10 cellular contexts compared by ENCODE assay signal in the genomic region with DNA sequence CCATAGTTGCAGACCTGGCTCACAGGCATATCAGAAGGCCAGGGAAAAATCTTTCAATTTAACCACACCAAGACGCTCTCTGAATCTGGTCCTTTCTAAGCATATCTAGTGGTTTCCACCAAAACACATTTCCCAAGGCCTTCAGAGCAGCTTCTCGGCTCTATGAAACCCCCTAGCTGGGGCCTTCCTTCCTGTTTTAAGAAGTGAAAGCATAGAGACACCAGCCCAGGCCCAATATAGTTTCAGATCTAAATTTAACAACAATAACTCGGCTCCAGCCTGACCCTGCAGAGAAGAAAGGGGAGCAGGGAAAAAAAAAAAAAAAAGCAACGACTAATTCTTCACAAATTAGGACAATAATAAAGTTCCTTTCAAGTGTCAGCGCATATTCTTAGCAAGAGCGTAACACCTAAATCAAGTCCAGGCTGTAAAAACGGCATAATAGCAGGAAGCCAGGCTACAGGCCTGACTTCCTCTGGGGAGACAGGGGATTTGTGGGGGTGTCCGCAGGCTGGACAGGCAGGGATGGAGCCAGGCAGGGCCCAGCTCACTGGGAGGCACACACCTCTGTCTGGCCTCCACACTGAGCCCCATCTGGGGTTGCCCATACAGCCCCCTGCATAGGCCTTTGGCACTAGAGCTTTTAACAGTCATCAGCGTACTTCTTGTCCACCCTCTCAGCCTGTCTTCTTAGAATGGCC.
DNase-seq lines count a peak whose midpoint lies in the region; ATAC-seq and TF ChIP-seq lines count a peak whose summit lies in the region.
"Had no signal": no experiment of that assay in that cellular context is flagged by ENCODE, and none has a peak within 500 bp of the region (broad histone marks: within the 10 kb centered on the region; RNA-seq: fewer than 3 reads in every experiment).

No MANE protein-coding gene starts in this region.

- H3K36me3 ChIP-seq in left ventricle myocardium inferior (no peaks in the 10 kb centered on the region), testis (ENCODE audit: low read depth, missing control alignments) (no peaks in the 10 kb centered on the region)
- no peaks in the 10 kb centered on the region for H3K36me3 ChIP-seq in CD8-positive, alpha-beta memory T cell (ENCODE audit: insufficient read depth, low read length)

- peak; percentile 90 for ATAC-seq in GM21381 (IDR thresholded peaks at IDR 0.05; ENCODE audit: unreplicated experiment)
- ATAC-seq in HG03571 (IDR thresholded peaks at IDR 0.05; ENCODE audit: unreplicated experiment): peak; percentile 76

- POLR2A ChIA-PET in CD8-positive, alpha-beta memory T cell (lab: Charles Lee): no interaction called here

- DNase-seq in GDM1 (lab: John Stamatoyannopoulos, UW): peak; percentile 18
- DNase-seq in left ventricle myocardium inferior: peak; percentile 21
- no peak for DNase-seq in NCI-H345 (lab: John Stamatoyannopoulos, UW)
- no peak for DNase-seq in CD8-positive, alpha-beta memory T cell
- no peak for DNase-seq in HT-29 (ENCODE audit: low spot score)
- no peak for DNase-seq in testis
- DNase-seq: AML-193 had no signal

- intact Hi-C loops in left ventricle myocardium inferior (cut with micrococcal nuclease): no loop called here
- intact Hi-C loops in testis (cut with DNase I; ENCODE audit: low total_unique reads): no loop called here

- H3K9me3 Mint-ChIP-seq in CD8-positive, alpha-beta memory T cell: peaks cover 0 to 20% (median 6%) of the 10 kb centered on the region in 5 donors

- peak overlapping the region in 1 of 7 donors; percentile 15 for H3K4me3 Mint-ChIP-seq in CD8-positive, alpha-beta memory T cell

- TF ChIP-seq CTCF in left ventricle myocardium inferior (IDR thresholded peaks at IDR 0.05; ENCODE audit: borderline replicate concordance) (no peak), testis (IDR thresholded peaks at IDR 0.05) (no peak)

- CTCF ChIA-PET in CD8-positive, alpha-beta memory T cell (lab: Charles Lee): interaction anchor here (1.2 kb wide), 1 partner anchor 14 kb away, joined by 4 read pairs; no protein-coding TSS in a partner anchor

- H3K27ac Mint-ChIP-seq in CD8-positive, alpha-beta memory T cell: peak overlapping the region in 1 of 8 donors; percentile 58

- H3K4me1 ChIP-seq in left ventricle myocardium inferior: peaks cover 43% of the 10 kb centered on the region
- H3K4me1 ChIP-seq in CD8-positive, alpha-beta memory T cell (ENCODE audit: insufficient read depth, low read length): no peaks in the 10 kb centered on the region
- H3K4me1 ChIP-seq in testis: peaks cover 3% of the 10 kb centered on the region

- H3K27me3 Mint-ChIP-seq in CD8-positive, alpha-beta memory T cell: no peaks in the 10 kb centered on the region

- H3K4me1 Mint-ChIP-seq in CD8-positive, alpha-beta memory T cell: peaks cover 0 to 5% (median 0%) of the 10 kb centered on the region in 3 donors

- H3K36me3 Mint-ChIP-seq in CD8-positive, alpha-beta memory T cell: no peaks in the 10 kb centered on the region

- no peaks in the 10 kb centered on the region for H3K9me3 ChIP-seq in left ventricle myocardium inferior (replicated peaks)
- H3K9me3 ChIP-seq in CD8-positive, alpha-beta memory T cell (ENCODE audit: low read length): no peaks in the 10 kb centered on the region
- H3K9me3 ChIP-seq in testis: no peaks in the 10 kb centered on the region

- WGBS in testis, 2 donors: 69 to 75% methylated on average over 9 of the region's 9 CpGs

- peak overlapping the region; percentile 86 for H3K27ac ChIP-seq in left ventricle myocardium inferior (replicated peaks)
- H3K27ac ChIP-seq in CD8-positive, alpha-beta memory T cell (ENCODE audit: low read depth, low read length): no peak overlapping the region
- H3K27ac ChIP-seq in testis: no peak overlapping the region
- H3K27ac ChIP-seq: SK-N-MC had no signal

- H3K27me3 ChIP-seq in left ventricle myocardium inferior (ENCODE audit: low read depth) (peaks cover 8% of the 10 kb centered on the region), testis (no peaks in the 10 kb centered on the region)
- no peaks in the 10 kb centered on the region for H3K27me3 ChIP-seq in CD8-positive, alpha-beta memory T cell (ENCODE audit: insufficient read depth, low read length, poor library complexity, severe bottlenecking)

- H3K4me3 ChIP-seq in left ventricle myocardium inferior (no peak overlapping the region), testis (no peak overlapping the region)
- H3K4me3 ChIP-seq in CD8-positive, alpha-beta memory T cell (ENCODE audit: low read length): no peak overlapping the region
- H3K4me3 ChIP-seq: SK-N-MC had no signal

- no peak for TF ChIP-seq POLR2A in testis (IDR thresholded peaks at IDR 0.05)

Comparison
In these comparisons a context has a peak if more than half of its experiments do, and no peak if none do; other contexts are left out.
1. DNase-seq: peak in GDM1 (single experiment) and left ventricle myocardium inferior (single experiment); none in NCI-H345 (single experiment), CD8-positive, alpha-beta memory T cell (0 of 5), HT-29 (single experiment) and testis (single experiment).